In the genomic region with DNA sequence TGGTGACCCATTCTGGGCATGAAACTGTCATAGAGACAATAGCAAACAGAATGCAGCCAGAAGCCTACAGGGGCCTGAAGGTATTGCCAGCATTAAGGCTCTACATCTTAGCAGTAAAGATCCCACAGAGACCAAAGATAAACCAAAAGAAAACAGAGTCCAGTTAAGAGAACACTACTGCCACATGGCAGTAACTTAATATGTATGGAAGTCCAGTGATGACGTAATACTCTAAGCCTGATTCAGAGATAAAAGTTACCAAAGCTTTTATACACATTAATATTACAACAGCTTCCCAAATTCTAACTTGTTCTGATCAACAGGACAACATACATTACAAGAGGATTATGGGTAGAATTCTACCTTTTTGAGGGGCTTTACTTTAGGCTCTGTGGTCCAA, we compare ENCODE assay signal across 1 cellular context.
A peak's percentile ranks its signal among the peaks of the same experiment; 100 is the strongest.
TF ChIP-seq lines count a peak whose summit lies in the region.

No MANE protein-coding gene starts in this region.

TF ChIP-seq in GM12878, 131 proteins besides CTCF, POLR2A, EP300 and RAD21:
- TF ChIP-seq JUNB (IDR thresholded peaks at IDR 0.05) (no peak), ATF7 (IDR thresholded peaks at IDR 0.05; ENCODE audit: low read depth) (0 out of 2 replicates have a peak, but pooled peaks have one; percentile 14)
